ENCODE assay signal across 1 cellular context in the genomic region with DNA sequence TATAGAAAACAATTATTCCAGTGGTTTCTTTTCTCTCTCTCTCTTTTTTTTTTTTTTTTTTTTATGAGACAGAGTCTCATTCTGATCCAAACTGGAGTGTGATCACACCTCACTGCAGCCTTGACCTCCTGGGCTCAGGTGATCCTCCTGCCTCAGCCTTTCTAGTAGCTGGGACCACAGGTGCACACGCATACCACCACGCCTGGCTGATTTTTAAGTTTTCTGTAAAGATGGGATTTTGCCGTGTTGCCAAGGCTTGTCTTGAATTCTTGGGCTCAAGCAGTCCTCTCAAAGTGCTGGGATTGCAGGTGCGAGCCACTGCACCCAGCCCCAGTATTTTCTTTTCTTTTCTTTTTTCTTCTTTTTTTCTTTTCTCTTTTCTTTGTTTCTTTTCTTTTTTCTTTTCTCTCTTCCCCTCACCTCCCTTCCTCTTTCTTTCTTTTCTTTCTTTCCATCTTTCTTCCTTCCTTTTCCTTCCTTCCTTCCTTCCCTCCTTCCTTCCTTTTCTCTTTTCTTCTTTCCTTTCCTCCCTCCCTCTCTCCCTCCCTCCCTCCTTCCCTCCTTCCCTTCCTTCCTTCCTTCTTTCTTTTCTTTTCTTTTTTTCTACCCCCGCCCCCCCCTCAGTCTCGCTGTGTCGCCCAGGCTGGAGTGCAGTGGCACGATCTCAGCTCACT.
TF ChIP-seq lines count a peak whose summit lies in the region.

No MANE protein-coding gene starts in this region.

TF ChIP-seq in WTC11, 78 proteins besides CTCF, POLR2A, EP300 and RAD21:
- no peak for TF ChIP-seq CREM (CRISPR knock-in tag; IDR thresholded peaks at IDR 0.05)
- TF ChIP-seq, protein P1, sequence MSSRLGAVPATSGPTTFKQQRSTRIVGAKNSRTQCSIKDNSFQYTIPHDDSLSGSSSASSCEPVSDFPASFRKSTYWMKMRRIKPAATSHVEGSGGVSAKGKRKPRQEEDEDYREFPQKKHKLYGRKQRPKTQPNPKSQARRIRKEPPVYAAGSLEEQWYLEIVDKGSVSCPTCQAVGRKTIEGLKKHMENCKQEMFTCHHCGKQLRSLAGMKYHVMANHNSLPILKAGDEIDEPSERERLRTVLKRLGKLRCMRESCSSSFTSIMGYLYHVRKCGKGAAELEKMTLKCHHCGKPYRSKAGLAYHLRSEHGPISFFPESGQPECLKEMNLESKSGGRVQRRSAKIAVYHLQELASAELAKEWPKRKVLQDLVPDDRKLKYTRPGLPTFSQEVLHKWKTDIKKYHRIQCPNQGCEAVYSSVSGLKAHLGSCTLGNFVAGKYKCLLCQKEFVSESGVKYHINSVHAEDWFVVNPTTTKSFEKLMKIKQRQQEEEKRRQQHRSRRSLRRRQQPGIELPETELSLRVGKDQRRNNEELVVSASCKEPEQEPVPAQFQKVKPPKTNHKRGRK (CRISPR knock-in tag; IDR thresholded peaks at IDR 0.05; ENCODE audit: borderline replicate concordance), result peak; percentile 78; the same call in 1 of the 2 replicates
